1 cellular context compared by ENCODE assay signal in genomic region chr2:230947908-230948365, GRCh38.
TF ChIP-seq lines count a peak whose summit lies in the region.

No MANE protein-coding gene starts in this region.

TF ChIP-seq in GM12878, 131 proteins besides CTCF, POLR2A, EP300 and RAD21 (continued from another document and continues in another):
- TF ChIP-seq, protein P1, sequence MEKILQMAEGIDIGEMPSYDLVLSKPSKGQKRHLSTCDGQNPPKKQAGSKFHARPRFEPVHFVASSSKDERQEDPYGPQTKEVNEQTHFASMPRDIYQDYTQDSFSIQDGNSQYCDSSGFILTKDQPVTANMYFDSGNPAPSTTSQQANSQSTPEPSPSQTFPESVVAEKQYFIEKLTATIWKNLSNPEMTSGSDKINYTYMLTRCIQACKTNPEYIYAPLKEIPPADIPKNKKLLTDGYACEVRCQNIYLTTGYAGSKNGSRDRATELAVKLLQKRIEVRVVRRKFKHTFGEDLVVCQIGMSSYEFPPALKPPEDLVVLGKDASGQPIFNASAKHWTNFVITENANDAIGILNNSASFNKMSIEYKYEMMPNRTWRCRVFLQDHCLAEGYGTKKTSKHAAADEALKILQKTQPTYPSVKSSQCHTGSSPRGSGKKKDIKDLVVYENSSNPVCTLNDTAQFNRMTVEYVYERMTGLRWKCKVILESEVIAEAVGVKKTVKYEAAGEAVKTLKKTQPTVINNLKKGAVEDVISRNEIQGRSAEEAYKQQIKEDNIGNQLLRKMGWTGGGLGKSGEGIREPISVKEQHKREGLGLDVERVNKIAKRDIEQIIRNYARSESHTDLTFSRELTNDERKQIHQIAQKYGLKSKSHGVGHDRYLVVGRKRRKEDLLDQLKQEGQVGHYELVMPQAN (conservative IDR thresholded peaks at IDR 0.05) = no peak
- no peak; the same call in 1 of the 2 replicates for TF ChIP-seq TBL1XR1 (IDR thresholded peaks at IDR 0.05; ENCODE audit: low read depth, low read length)
- TF ChIP-seq LARP7 (IDR thresholded peaks at IDR 0.05) = no peak
- TF ChIP-seq, protein P2, sequence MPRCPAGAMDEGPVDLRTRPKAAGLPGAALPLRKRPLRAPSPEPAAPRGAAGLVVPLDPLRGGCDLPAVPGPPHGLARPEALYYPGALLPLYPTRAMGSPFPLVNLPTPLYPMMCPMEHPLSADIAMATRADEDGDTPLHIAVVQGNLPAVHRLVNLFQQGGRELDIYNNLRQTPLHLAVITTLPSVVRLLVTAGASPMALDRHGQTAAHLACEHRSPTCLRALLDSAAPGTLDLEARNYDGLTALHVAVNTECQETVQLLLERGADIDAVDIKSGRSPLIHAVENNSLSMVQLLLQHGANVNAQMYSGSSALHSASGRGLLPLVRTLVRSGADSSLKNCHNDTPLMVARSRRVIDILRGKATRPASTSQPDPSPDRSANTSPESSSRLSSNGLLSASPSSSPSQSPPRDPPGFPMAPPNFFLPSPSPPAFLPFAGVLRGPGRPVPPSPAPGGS (IDR thresholded peaks at IDR 0.05; ENCODE audit: borderline replicate concordance, insufficient read depth, low read depth, low read length, poor library complexity, severe bottlenecking) = peak; percentile 71
- 0 out of 2 replicates have a peak, but pooled peaks have one; percentile 39 for TF ChIP-seq PAX5 (IDR thresholded peaks at IDR 0.05; ENCODE audit: borderline replicate concordance, low read depth, low read length)
- no peak for TF ChIP-seq ESRRA (IDR thresholded peaks at IDR 0.05; ENCODE audit: low read length)
- TF ChIP-seq NBN (IDR thresholded peaks at IDR 0.05) = 0 out of 2 replicates have a peak, but pooled peaks have one; percentile 62
- TF ChIP-seq BCL11A (IDR thresholded peaks at IDR 0.05; ENCODE audit: low read depth, low read length) = no peak
- TF ChIP-seq KLF5 (IDR thresholded peaks at IDR 0.05; ENCODE audit: partially characterized antibody) = no peak
- no peak for TF ChIP-seq ZNF622 (IDR thresholded peaks at IDR 0.05)
- peak; percentile 67; the same call in 1 of the 2 replicates for TF ChIP-seq POLR2AphosphoS5 (IDR thresholded peaks at IDR 0.05; ENCODE audit: low read length)
- no peak for TF ChIP-seq RB1 (IDR thresholded peaks at IDR 0.05; ENCODE audit: borderline replicate concordance)
- no peak for TF ChIP-seq ZNF274 (IDR thresholded peaks at IDR 0.05; ENCODE audit: insufficient read depth, insufficient read length)
- peak; percentile 35 for TF ChIP-seq SP1 (IDR thresholded peaks at IDR 0.05; ENCODE audit: low read depth, low read length)
- TF ChIP-seq ZBTB4 (CRISPR knock-in tag; IDR thresholded peaks at IDR 0.05) = no peak
- peak; percentile 60 to 63; a peak in 3 of 4 replicates for TF ChIP-seq IKZF2 (IDR thresholded peaks at IDR 0.05)
- no peak for TF ChIP-seq POLR2AphosphoS2 (IDR thresholded peaks at IDR 0.05; ENCODE audit: low read depth, low read length)
- peak; percentile 85 for TF ChIP-seq EED (IDR thresholded peaks at IDR 0.05; ENCODE audit: low read depth)
- peak; percentile 78; the same call in 1 of the 2 replicates for TF ChIP-seq HDGF (IDR thresholded peaks at IDR 0.05)
- TF ChIP-seq MYC (IDR thresholded peaks at IDR 0.05; ENCODE audit: insufficient read depth, insufficient read length, insufficient replicate concordance, low read length, severe bottlenecking) = no peak
- TF ChIP-seq, protein P3, sequence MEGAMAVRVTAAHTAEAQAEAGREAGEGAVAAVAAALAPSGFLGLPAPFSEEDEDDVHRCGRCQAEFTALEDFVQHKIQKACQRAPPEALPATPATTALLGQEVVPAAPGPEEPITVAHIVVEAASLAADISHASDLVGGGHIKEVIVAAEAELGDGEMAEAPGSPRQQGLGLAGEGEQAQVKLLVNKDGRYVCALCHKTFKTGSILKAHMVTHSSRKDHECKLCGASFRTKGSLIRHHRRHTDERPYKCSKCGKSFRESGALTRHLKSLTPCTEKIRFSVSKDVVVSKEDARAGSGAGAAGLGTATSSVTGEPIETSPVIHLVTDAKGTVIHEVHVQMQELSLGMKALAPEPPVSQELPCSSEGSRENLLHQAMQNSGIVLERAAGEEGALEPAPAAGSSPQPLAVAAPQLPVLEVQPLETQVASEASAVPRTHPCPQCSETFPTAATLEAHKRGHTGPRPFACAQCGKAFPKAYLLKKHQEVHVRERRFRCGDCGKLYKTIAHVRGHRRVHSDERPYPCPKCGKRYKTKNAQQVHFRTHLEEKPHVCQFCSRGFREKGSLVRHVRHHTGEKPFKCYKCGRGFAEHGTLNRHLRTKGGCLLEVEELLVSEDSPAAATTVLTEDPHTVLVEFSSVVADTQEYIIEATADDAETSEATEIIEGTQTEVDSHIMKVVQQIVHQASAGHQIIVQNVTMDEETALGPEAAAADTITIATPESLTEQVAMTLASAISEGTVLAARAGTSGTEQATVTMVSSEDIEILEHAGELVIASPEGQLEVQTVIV (IDR thresholded peaks at IDR 0.05; ENCODE audit: borderline replicate concordance, partially characterized antibody) = no peak
- TF ChIP-seq RAD51 (IDR thresholded peaks at IDR 0.05) = no peak
- no peak for TF ChIP-seq SREBF1 (IDR thresholded peaks at IDR 0.05; ENCODE audit: low read length)
- no peak for TF ChIP-seq CREB1 (IDR thresholded peaks at IDR 0.05; ENCODE audit: low read depth)
- TF ChIP-seq ZNF207 (IDR thresholded peaks at IDR 0.05; ENCODE audit: borderline replicate concordance) = no peak
- TF ChIP-seq IRF5 (IDR thresholded peaks at IDR 0.05; ENCODE audit: borderline replicate concordance) = no peak
- TF ChIP-seq BRCA1 (IDR thresholded peaks at IDR 0.05; ENCODE audit: low read depth, low read length) = no peak
- no peak for TF ChIP-seq ZBTB40 (IDR thresholded peaks at IDR 0.05; ENCODE audit: borderline replicate concordance)
- TF ChIP-seq, protein P4, sequence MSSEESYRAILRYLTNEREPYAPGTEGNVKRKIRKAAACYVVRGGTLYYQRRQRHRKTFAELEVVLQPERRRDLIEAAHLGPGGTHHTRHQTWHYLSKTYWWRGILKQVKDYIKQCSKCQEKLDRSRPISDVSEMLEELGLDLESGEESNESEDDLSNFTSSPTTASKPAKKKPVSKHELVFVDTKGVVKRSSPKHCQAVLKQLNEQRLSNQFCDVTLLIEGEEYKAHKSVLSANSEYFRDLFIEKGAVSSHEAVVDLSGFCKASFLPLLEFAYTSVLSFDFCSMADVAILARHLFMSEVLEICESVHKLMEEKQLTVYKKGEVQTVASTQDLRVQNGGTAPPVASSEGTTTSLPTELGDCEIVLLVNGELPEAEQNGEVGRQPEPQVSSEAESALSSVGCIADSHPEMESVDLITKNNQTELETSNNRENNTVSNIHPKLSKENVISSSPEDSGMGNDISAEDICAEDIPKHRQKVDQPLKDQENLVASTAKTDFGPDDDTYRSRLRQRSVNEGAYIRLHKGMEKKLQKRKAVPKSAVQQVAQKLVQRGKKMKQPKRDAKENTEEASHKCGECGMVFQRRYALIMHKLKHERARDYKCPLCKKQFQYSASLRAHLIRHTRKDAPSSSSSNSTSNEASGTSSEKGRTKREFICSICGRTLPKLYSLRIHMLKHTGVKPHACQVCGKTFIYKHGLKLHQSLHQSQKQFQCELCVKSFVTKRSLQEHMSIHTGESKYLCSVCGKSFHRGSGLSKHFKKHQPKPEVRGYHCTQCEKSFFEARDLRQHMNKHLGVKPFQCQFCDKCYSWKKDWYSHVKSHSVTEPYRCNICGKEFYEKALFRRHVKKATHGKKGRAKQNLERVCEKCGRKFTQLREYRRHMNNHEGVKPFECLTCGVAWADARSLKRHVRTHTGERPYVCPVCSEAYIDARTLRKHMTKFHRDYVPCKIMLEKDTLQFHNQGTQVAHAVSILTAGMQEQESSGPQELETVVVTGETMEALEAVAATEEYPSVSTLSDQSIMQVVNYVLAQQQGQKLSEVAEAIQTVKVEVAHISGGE (CRISPR knock-in tag; IDR thresholded peaks at IDR 0.05) = no peak
- peak; percentile 33 for TF ChIP-seq JUNB (IDR thresholded peaks at IDR 0.05)
- TF ChIP-seq STAT1 (conservative IDR thresholded peaks at IDR 0.05) = no peak
- no peak for TF ChIP-seq KAT2A (conservative IDR thresholded peaks at IDR 0.05; ENCODE audit: control insufficient read depth, low read depth, low read length)
- no peak for TF ChIP-seq JUND (IDR thresholded peaks at IDR 0.05; ENCODE audit: low read depth, low read length)
- TF ChIP-seq SMARCA5 (IDR thresholded peaks at IDR 0.05) = no peak
- TF ChIP-seq, protein P5, sequence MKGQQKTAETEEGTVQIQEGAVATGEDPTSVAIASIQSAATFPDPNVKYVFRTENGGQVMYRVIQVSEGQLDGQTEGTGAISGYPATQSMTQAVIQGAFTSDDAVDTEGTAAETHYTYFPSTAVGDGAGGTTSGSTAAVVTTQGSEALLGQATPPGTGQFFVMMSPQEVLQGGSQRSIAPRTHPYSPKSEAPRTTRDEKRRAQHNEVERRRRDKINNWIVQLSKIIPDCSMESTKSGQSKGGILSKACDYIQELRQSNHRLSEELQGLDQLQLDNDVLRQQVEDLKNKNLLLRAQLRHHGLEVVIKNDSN (IDR thresholded peaks at IDR 0.05; ENCODE audit: borderline replicate concordance, extremely low read length, insufficient read depth, low read depth, low read length) = no peak
- no peak for TF ChIP-seq KDM1A (IDR thresholded peaks at IDR 0.05; ENCODE audit: borderline replicate concordance)
- peak; percentile 35; the same call in 1 of the 2 replicates for TF ChIP-seq ZBED1 (IDR thresholded peaks at IDR 0.05; ENCODE audit: borderline replicate concordance)
- TF ChIP-seq RUNX3 (IDR thresholded peaks at IDR 0.05; ENCODE audit: low read length) = no peak
- no peak for TF ChIP-seq NRF1 (conservative IDR thresholded peaks at IDR 0.05; ENCODE audit: low read depth, low read length)
- no peak for TF ChIP-seq HDAC6 (IDR thresholded peaks at IDR 0.05; ENCODE audit: unreplicated experiment)
- peak; percentile 34; the same call in 1 of the 2 replicates for TF ChIP-seq IKZF1 (conservative IDR thresholded peaks at IDR 0.05)
- no peak for TF ChIP-seq YBX1 (IDR thresholded peaks at IDR 0.05)
- TF ChIP-seq TCF12 (IDR thresholded peaks at IDR 0.05; ENCODE audit: low read depth, low read length) = peak; percentile 93
- TF ChIP-seq SRF (IDR thresholded peaks at IDR 0.05; ENCODE audit: low read depth in 2 of 2, low read length in 2 of 2) = no peak
- TF ChIP-seq SREBF2 (IDR thresholded peaks at IDR 0.05; ENCODE audit: low read length) = no peak
- TF ChIP-seq ZNF217 (IDR thresholded peaks at IDR 0.05) = no peak
- TF ChIP-seq RBBP5 (conservative IDR thresholded peaks at IDR 0.05) = no peak
- TF ChIP-seq EGR1 (IDR thresholded peaks at IDR 0.05; ENCODE audit: borderline replicate concordance in 1 of 2, low read depth in 2 of 2, low read length in 2 of 2) = peak in 1 of 2 experiments; percentile 96; a peak in 2 of 3 replicates
